ENCODE assay signal across 1 cellular context in the genomic region with DNA sequence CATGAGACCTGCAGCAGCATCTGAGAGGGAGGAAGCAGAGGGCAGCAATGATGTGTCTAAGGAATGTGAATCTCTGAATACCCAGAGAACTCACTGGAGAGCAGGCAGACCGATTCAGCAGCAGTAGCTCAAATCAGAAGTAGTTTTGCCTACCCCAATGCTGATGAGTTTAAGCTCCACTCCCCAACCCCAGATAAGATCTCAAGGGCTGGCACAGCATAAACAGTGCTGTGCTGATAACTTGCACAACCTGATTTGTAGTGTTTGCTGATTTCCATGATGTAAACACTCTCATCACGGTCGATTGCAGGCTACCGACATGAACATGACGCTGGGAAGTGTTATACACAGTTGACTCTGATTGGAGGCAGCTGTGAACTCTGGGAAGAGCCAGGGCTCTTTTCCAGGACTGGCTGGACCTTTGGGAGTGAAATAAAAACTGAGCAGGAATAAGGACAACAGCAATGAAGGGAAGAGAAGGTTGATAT.
TF ChIP-seq lines count a peak whose summit lies in the region.

No MANE protein-coding gene starts in this region.

TF ChIP-seq in H1, 55 proteins besides CTCF, POLR2A, EP300 and RAD21 (continued from another document):
- TF ChIP-seq, protein P1, sequence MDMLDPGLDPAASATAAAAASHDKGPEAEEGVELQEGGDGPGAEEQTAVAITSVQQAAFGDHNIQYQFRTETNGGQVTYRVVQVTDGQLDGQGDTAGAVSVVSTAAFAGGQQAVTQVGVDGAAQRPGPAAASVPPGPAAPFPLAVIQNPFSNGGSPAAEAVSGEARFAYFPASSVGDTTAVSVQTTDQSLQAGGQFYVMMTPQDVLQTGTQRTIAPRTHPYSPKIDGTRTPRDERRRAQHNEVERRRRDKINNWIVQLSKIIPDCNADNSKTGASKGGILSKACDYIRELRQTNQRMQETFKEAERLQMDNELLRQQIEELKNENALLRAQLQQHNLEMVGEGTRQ (IDR thresholded peaks at IDR 0.05; ENCODE audit: low read length): no peak
- TF ChIP-seq CHD2 (IDR thresholded peaks at IDR 0.05; ENCODE audit: low read length): no peak
- TF ChIP-seq SP2 (IDR thresholded peaks at IDR 0.05; ENCODE audit: low read length): no peak
- no peak for TF ChIP-seq KDM1A (IDR thresholded peaks at IDR 0.05; ENCODE audit: borderline replicate concordance, low read length)
- TF ChIP-seq TEAD4 (IDR thresholded peaks at IDR 0.05; ENCODE audit: low read depth, low read length): no peak
- no peak for TF ChIP-seq YY1 (IDR thresholded peaks at IDR 0.05; ENCODE audit: low read depth, low read length)
- no peak for TF ChIP-seq CREB1 (IDR thresholded peaks at IDR 0.05)
- no peak for TF ChIP-seq SP4 (IDR thresholded peaks at IDR 0.05; ENCODE audit: low read length)
- no peak for TF ChIP-seq GABPA (IDR thresholded peaks at IDR 0.05; ENCODE audit: borderline replicate concordance, insufficient read depth, low read length)
TF ChIP-seq in H1: peak in this region for 0.
